8 cellular contexts compared by ENCODE assay signal in the genomic region with DNA sequence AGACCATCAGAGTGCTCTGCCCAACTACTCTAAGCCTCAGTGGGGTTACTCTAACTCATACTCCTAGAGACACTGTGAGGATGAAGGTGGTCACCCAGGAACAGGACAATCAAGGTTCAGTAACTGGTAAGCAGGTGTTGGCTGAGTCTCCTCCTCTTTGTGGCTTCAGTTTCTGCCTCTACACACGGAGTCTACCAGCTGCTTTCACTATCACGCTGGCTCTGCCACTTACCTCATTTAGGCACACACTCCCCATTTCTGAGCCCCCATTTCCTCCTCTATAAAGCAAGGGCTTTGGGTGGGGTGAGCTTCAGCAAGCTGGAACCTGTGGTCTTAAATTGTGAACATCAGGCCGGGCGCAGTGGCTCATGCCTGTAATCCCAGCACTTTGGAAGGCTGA. TPM values are rescaled to one million over a fixed set of nuclear protein-coding genes. Genes with fewer than 3 reads are reported as not detected.
DNase-seq lines count a peak whose midpoint lies in the region; ATAC-seq and TF ChIP-seq lines count a peak whose summit lies in the region.

No MANE protein-coding gene starts in this region.

- no peak overlapping the region for H2AFZ ChIP-seq in KMS-11 (ENCODE audit: low read depth)

- H3K79me2 ChIP-seq in KMS-11 (ENCODE audit: insufficient read depth, low read depth) = no peaks in the 10 kb centered on the region

- DNase-seq in activated CD8-positive, alpha-beta memory T cell treated with anti-CD3 and anti-CD28 coated beads, Interleukin-2, amount 10 ng/mL, durations not matched to agents 7 days and 5 days = peak; percentile 71
- DNase-seq in activated CD8-positive, alpha-beta memory T cell treated with anti-CD3 and anti-CD28 coated beads for 24 hours = no peak
- peak; percentile 6 to 59 for DNase-seq in stimulated activated effector memory CD8-positive, alpha-beta T cell treated with anti-CD3 and anti-CD28 coated beads, Interleukin-12 subunit alpha, Interleukin-12 subunit beta, amount 100 ng/mL, for 72 hours (ENCODE audit: low spot score in 2 of 2)
- DNase-seq in anterior cingulate cortex (lab: John Stamatoyannopoulos, UW) (no peak), substantia nigra (lab: John Stamatoyannopoulos, UW) (no peak), ovary (no peak)

- H3K4me1 ChIP-seq in KMS-11 (ENCODE audit: low read depth, poor library complexity, severe bottlenecking) = peaks cover 36% of the 10 kb centered on the region
- no peaks in the 10 kb centered on the region for H3K4me1 ChIP-seq in ovary (ENCODE audit: insufficient read depth)

- H3K36me3 ChIP-seq in KMS-11 (ENCODE audit: insufficient read depth) (no peaks in the 10 kb centered on the region), ovary (no peaks in the 10 kb centered on the region)

- no peaks in the 10 kb centered on the region for H3K9me3 Mint-ChIP-seq in activated CD8-positive, alpha-beta memory T cell treated with anti-CD3 and anti-CD28 coated beads, Interleukin-2, amount 10 ng/mL, durations not matched to agents 7 days and 5 days (ENCODE audit: low read depth)
- no peaks in the 10 kb centered on the region for H3K9me3 Mint-ChIP-seq in stimulated activated effector memory CD8-positive, alpha-beta T cell treated with anti-CD3 and anti-CD28 coated beads, Interleukin-12 subunit alpha, Interleukin-12 subunit beta, amount 100 ng/mL, for 72 hours

- no peaks in the 10 kb centered on the region for H3K27me3 ChIP-seq in KMS-11 (ENCODE audit: insufficient read depth, low read depth)
- no peaks in the 10 kb centered on the region for H3K27me3 ChIP-seq in ovary

- no peaks in the 10 kb centered on the region for H3K9me3 ChIP-seq in ovary

- H3K4me3 ChIP-seq in KMS-11 (IDR thresholded peaks at IDR 0.05; ENCODE audit: insufficient read depth, low read depth, low read length) (no peak overlapping the region), ovary (no peak overlapping the region)

- TF ChIP-seq POLR2A in ovary (IDR thresholded peaks at IDR 0.05) = no peak

- H3K9ac ChIP-seq in KMS-11 = no peak overlapping the region

- CTCF ChIA-PET in activated CD8-positive, alpha-beta memory T cell treated with anti-CD3 and anti-CD28 coated beads, Interleukin-2, amount 10 ng/mL, durations not matched to agents 7 days and 5 days (lab: Charles Lee) = interaction anchor here (1.0 to 1.4 kb wide), 3 partner anchors 40 to 121 kb away, joined by 3 to 4 read pairs (median 3); no protein-coding TSS in a partner anchor

- peak overlapping the region; percentile 62 for H3K4me2 ChIP-seq in KMS-11

- peaks cover 41% of the 10 kb centered on the region for H3K4me1 Mint-ChIP-seq in activated CD8-positive, alpha-beta memory T cell treated with anti-CD3 and anti-CD28 coated beads, Interleukin-2, amount 10 ng/mL, durations not matched to agents 7 days and 5 days
- peaks cover 43% of the 10 kb centered on the region for H3K4me1 Mint-ChIP-seq in stimulated activated effector memory CD8-positive, alpha-beta T cell treated with anti-CD3 and anti-CD28 coated beads, Interleukin-12 subunit alpha, Interleukin-12 subunit beta, amount 100 ng/mL, for 72 hours

- 78 to 81% (median 80%) methylated on average over 4 of the region's 4 CpGs for WGBS in ovary, 3 donors

- ATAC-seq in activated CD8-positive, alpha-beta memory T cell treated with anti-CD3 and anti-CD28 coated beads, Interleukin-2, amount 10 ng/mL, durations not matched to agents 7 days and 5 days = peak; percentile 73
- ATAC-seq in HG02571 (IDR thresholded peaks at IDR 0.05; ENCODE audit: unreplicated experiment) = peak; percentile 64
- ATAC-seq in stimulated activated effector memory CD8-positive, alpha-beta T cell treated with anti-CD3 and anti-CD28 coated beads, Interleukin-12 subunit alpha, Interleukin-12 subunit beta, amount 100 ng/mL, for 72 hours = peak; percentile 60

- H3K4me3 Mint-ChIP-seq in activated CD8-positive, alpha-beta memory T cell treated with anti-CD3 and anti-CD28 coated beads, Interleukin-2, amount 10 ng/mL, durations not matched to agents 7 days and 5 days = no peak overlapping the region
- no peak overlapping the region for H3K4me3 Mint-ChIP-seq in stimulated activated effector memory CD8-positive, alpha-beta T cell treated with anti-CD3 and anti-CD28 coated beads, Interleukin-12 subunit alpha, Interleukin-12 subunit beta, amount 100 ng/mL, for 72 hours

- no peak for TF ChIP-seq EP300 in ovary (IDR thresholded peaks at IDR 0.05)

- peak overlapping the region; percentile 57 for H3K27ac ChIP-seq in KMS-11
- H3K27ac ChIP-seq in substantia nigra (ENCODE audit: low read depth, low read length, poor library complexity, severe bottlenecking) = no peak overlapping the region
- H3K27ac ChIP-seq in ovary = no peak overlapping the region

- TF ChIP-seq CTCF in KMS-11 (conservative IDR thresholded peaks at IDR 0.05; ENCODE audit: low read depth, low read length) (no peak), ovary (IDR thresholded peaks at IDR 0.05) (no peak)

- H3K27me3 Mint-ChIP-seq in activated CD8-positive, alpha-beta memory T cell treated with anti-CD3 and anti-CD28 coated beads, Interleukin-2, amount 10 ng/mL, durations not matched to agents 7 days and 5 days = no peaks in the 10 kb centered on the region

- intact Hi-C loops in ovary (cut with DNase I) = no loop called here

- no peaks in the 10 kb centered on the region for H3K36me3 Mint-ChIP-seq in activated CD8-positive, alpha-beta memory T cell treated with anti-CD3 and anti-CD28 coated beads, Interleukin-2, amount 10 ng/mL, durations not matched to agents 7 days and 5 days
- H3K36me3 Mint-ChIP-seq in stimulated activated effector memory CD8-positive, alpha-beta T cell treated with anti-CD3 and anti-CD28 coated beads, Interleukin-12 subunit alpha, Interleukin-12 subunit beta, amount 100 ng/mL, for 72 hours = no peaks in the 10 kb centered on the region

- no peaks in the 10 kb centered on the region for H4K20me1 ChIP-seq in KMS-11 (ENCODE audit: insufficient read depth)

- H3K27ac Mint-ChIP-seq in activated CD8-positive, alpha-beta memory T cell treated with anti-CD3 and anti-CD28 coated beads, Interleukin-2, amount 10 ng/mL, durations not matched to agents 7 days and 5 days = peak overlapping the region; percentile 68
- H3K27ac Mint-ChIP-seq in stimulated activated effector memory CD8-positive, alpha-beta T cell treated with anti-CD3 and anti-CD28 coated beads, Interleukin-12 subunit alpha, Interleukin-12 subunit beta, amount 100 ng/mL, for 72 hours = peak overlapping the region; percentile 17

RNA-seq across cellular contexts. Expression of a gene that starts 7.3 kb away (rescaled TPM):
- 10 to 100 TPM; 38.4 to 40.1 TPM for total RNA-seq in activated CD8-positive, alpha-beta memory T cell treated with anti-CD3 and anti-CD28 coated beads, Interleukin-2, amount 10 ng/mL, durations not matched to agents 7 days and 5 days
- total RNA-seq in ovary = 10 to 100 TPM; 14.8 to 21.6 (median 19.9) TPM
- 10 to 100 TPM; 11.2 to 15.2 TPM for polyA plus RNA-seq in ovary

RNA-seq across cellular contexts. Expression of a gene that starts 12.4 kb away (rescaled TPM):
- total RNA-seq in activated CD8-positive, alpha-beta memory T cell treated with anti-CD3 and anti-CD28 coated beads, Interleukin-2, amount 10 ng/mL, durations not matched to agents 7 days and 5 days = 10 to 100 TPM; 16.3 to 19.2 TPM
- total RNA-seq in ovary = 10 to 100 TPM; 15.5 to 36.7 (median 26.3) TPM
- polyA plus RNA-seq in ovary = 10 to 100 TPM; 17.2 to 37.2 TPM

RNA-seq across cellular contexts. Expression of a gene that starts 59.5 kb away (rescaled TPM):
- not detected for total RNA-seq in activated CD8-positive, alpha-beta memory T cell treated with anti-CD3 and anti-CD28 coated beads, Interleukin-2, amount 10 ng/mL, durations not matched to agents 7 days and 5 days
- total RNA-seq in ovary = 1 to 10 TPM in 1 of 7 donors, under 1 TPM in 5, not detected in 1; 0.12 to 2.4 (median 0.35) TPM
- polyA plus RNA-seq in ovary = under 1 TPM; 0.53 to 0.95 TPM

Comparison
In these comparisons a context has a peak if more than half of its experiments do, and no peak if none do; other contexts are left out.
1. DNase-seq: peak in activated CD8-positive, alpha-beta memory T cell treated with anti-CD3 and anti-CD28 coated beads, Interleukin-2, amount 10 ng/mL, durations not matched to agents 7 days and 5 days (single experiment) and stimulated activated effector memory CD8-positive, alpha-beta T cell treated with anti-CD3 and anti-CD28 coated beads, Interleukin-12 subunit alpha, Interleukin-12 subunit beta, amount 100 ng/mL, for 72 hours (2 of 2); none in activated CD8-positive, alpha-beta memory T cell treated with anti-CD3 and anti-CD28 coated beads for 24 hours (single experiment), anterior cingulate cortex (0 of 58), substantia nigra (0 of 49) and ovary (0 of 5).
2. Peak in every context shown above with its lines, with median percentiles within 50 percentile points of each other: ATAC-seq.